In the genomic region with DNA sequence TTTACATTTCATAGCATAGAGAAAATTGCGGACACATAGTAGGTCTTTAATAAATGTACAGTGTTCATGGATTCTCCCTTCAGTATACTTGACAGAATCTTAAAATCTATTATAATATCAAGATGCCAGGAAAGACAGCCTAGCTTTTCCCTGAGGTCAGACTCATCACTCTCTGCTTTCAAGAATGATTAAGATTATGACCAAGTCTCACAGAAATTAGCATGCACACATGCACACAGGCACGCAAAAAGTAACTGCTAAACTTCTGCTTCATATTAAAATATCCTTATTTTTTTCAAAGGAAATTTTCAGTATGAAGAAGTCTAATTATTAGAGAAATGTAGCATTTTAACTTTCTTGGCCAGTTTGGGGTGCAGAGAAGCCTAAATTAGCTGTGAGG, we compare ENCODE assay signal across 1 cellular context.
TF ChIP-seq lines count a peak whose summit lies in the region.

No MANE protein-coding gene starts in this region.

TF ChIP-seq in GM23338, 12 proteins besides CTCF, POLR2A, EP300 and RAD21 (continued from another document):
- TF ChIP-seq, protein P1, sequence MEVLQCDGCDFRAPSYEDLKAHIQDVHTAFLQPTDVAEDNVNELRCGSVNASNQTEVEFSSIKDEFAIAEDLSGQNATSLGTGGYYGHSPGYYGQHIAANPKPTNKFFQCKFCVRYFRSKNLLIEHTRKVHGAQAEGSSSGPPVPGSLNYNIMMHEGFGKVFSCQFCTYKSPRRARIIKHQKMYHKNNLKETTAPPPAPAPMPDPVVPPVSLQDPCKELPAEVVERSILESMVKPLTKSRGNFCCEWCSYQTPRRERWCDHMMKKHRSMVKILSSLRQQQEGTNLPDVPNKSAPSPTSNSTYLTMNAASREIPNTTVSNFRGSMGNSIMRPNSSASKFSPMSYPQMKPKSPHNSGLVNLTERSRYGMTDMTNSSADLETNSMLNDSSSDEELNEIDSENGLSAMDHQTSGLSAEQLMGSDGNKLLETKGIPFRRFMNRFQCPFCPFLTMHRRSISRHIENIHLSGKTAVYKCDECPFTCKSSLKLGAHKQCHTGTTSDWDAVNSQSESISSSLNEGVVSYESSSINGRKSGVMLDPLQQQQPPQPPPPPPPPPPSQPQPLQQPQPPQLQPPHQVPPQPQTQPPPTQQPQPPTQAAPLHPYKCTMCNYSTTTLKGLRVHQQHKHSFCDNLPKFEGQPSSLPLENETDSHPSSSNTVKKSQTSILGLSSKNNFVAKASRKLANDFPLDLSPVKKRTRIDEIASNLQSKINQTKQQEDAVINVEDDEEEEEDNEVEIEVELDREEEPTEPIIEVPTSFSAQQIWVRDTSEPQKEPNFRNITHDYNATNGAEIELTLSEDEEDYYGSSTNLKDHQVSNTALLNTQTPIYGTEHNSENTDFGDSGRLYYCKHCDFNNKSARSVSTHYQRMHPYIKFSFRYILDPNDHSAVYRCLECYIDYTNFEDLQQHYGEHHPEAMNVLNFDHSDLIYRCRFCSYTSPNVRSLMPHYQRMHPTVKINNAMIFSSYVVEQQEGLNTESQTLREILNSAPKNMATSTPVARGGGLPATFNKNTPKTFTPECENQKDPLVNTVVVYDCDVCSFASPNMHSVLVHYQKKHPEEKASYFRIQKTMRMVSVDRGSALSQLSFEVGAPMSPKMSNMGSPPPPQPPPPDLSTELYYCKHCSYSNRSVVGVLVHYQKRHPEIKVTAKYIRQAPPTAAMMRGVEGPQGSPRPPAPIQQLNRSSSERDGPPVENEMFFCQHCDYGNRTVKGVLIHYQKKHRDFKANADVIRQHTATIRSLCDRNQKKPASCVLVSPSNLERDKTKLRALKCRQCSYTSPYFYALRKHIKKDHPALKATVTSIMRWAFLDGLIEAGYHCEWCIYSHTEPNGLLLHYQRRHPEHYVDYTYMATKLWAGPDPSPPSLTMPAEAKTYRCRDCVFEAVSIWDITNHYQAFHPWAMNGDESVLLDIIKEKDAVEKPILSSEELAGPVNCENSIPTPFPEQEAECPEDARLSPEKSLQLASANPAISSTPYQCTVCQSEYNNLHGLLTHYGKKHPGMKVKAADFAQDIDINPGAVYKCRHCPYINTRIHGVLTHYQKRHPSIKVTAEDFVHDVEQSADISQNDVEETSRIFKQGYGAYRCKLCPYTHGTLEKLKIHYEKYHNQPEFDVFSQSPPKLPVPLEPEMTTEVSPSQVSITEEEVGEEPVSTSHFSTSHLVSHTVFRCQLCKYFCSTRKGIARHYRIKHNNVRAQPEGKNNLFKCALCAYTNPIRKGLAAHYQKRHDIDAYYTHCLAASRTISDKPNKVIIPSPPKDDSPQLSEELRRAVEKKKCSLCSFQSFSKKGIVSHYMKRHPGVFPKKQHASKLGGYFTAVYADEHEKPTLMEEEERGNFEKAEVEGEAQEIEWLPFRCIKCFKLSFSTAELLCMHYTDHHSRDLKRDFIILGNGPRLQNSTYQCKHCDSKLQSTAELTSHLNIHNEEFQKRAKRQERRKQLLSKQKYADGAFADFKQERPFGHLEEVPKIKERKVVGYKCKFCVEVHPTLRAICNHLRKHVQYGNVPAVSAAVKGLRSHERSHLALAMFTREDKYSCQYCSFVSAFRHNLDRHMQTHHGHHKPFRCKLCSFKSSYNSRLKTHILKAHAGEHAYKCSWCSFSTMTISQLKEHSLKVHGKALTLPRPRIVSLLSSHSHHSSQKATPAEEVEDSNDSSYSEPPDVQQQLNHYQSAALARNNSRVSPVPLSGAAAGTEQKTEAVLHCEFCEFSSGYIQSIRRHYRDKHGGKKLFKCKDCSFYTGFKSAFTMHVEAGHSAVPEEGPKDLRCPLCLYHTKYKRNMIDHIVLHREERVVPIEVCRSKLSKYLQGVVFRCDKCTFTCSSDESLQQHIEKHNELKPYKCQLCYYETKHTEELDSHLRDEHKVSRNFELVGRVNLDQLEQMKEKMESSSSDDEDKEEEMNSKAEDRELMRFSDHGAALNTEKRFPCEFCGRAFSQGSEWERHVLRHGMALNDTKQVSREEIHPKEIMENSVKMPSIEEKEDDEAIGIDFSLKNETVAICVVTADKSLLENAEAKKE (CRISPR knock-in tag; IDR thresholded peaks at IDR 0.05) = no peak
- no peak for TF ChIP-seq STAT1 (IDR thresholded peaks at IDR 0.05; ENCODE audit: unreplicated experiment)
- TF ChIP-seq, protein P2, sequence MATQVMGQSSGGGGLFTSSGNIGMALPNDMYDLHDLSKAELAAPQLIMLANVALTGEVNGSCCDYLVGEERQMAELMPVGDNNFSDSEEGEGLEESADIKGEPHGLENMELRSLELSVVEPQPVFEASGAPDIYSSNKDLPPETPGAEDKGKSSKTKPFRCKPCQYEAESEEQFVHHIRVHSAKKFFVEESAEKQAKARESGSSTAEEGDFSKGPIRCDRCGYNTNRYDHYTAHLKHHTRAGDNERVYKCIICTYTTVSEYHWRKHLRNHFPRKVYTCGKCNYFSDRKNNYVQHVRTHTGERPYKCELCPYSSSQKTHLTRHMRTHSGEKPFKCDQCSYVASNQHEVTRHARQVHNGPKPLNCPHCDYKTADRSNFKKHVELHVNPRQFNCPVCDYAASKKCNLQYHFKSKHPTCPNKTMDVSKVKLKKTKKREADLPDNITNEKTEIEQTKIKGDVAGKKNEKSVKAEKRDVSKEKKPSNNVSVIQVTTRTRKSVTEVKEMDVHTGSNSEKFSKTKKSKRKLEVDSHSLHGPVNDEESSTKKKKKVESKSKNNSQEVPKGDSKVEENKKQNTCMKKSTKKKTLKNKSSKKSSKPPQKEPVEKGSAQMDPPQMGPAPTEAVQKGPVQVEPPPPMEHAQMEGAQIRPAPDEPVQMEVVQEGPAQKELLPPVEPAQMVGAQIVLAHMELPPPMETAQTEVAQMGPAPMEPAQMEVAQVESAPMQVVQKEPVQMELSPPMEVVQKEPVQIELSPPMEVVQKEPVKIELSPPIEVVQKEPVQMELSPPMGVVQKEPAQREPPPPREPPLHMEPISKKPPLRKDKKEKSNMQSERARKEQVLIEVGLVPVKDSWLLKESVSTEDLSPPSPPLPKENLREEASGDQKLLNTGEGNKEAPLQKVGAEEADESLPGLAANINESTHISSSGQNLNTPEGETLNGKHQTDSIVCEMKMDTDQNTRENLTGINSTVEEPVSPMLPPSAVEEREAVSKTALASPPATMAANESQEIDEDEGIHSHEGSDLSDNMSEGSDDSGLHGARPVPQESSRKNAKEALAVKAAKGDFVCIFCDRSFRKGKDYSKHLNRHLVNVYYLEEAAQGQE (IDR thresholded peaks at IDR 0.05; ENCODE audit: unreplicated experiment) = no peak
- no peak for TF ChIP-seq ZNF331 (CRISPR knock-in tag; IDR thresholded peaks at IDR 0.05; ENCODE audit: low read depth)
- TF ChIP-seq JUNB (IDR thresholded peaks at IDR 0.05; ENCODE audit: unreplicated experiment) = no peak
- TF ChIP-seq POLR2AphosphoS5 (IDR thresholded peaks at IDR 0.05; ENCODE audit: low read depth) = no peak
- TF ChIP-seq, protein P3, sequence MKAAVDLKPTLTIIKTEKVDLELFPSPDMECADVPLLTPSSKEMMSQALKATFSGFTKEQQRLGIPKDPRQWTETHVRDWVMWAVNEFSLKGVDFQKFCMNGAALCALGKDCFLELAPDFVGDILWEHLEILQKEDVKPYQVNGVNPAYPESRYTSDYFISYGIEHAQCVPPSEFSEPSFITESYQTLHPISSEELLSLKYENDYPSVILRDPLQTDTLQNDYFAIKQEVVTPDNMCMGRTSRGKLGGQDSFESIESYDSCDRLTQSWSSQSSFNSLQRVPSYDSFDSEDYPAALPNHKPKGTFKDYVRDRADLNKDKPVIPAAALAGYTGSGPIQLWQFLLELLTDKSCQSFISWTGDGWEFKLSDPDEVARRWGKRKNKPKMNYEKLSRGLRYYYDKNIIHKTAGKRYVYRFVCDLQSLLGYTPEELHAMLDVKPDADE (IDR thresholded peaks at IDR 0.05) = no peak
- TF ChIP-seq NANOG (IDR thresholded peaks at IDR 0.05; ENCODE audit: borderline replicate concordance) = no peak
- TF ChIP-seq EZH2phosphoT487 (IDR thresholded peaks at IDR 0.05; ENCODE audit: unreplicated experiment) = no peak
TF ChIP-seq in GM23338: peak in this region for 0.
